ENCODE assay signal across 9 cellular contexts in genomic region chr20:51542033-51542893, GRCh38. TPM values are rescaled to one million over a fixed set of nuclear protein-coding genes. Genes with fewer than 3 reads are reported as not detected.
DNase-seq lines count a peak whose midpoint lies in the region; ATAC-seq and TF ChIP-seq lines count a peak whose summit lies in the region.
"Had no signal": no experiment of that assay in that cellular context is flagged by ENCODE, and none has a peak within 500 bp of the region (broad histone marks: within the 10 kb centered on the region; RNA-seq: fewer than 3 reads in every experiment).

TSS of gene NFATC2 (minus strand) at chr20:51542719. CDS start at chr20:51542499, 220 bp downstream.

- H3K9me3 Mint-ChIP-seq in activated CD4-positive, alpha-beta T cell treated with anti-CD3 and anti-CD28 coated beads, Interleukin-2, amount 10 ng/mL, durations not matched to agents 24 days and 14 days = peaks cover 11% of the 10 kb centered on the region
- peaks cover 9% of the 10 kb centered on the region for H3K9me3 Mint-ChIP-seq in endodermal cell
- peaks cover 14% of the 10 kb centered on the region for H3K9me3 Mint-ChIP-seq in nephron progenitor cell

- peak within 1 kb of the TSS; percentile 89 for H3K4me2 ChIP-seq in DOHH2 (ENCODE audit: low read length)
- peak within 1 kb of the TSS; percentile 93 for H3K4me2 ChIP-seq in Karpas-422 (ENCODE audit: low read depth, low read length, poor library complexity, severe bottlenecking)

- H3K9me3 ChIP-seq in DOHH2 (ENCODE audit: control insufficient read depth, insufficient read depth, low read length) (no peaks in the 10 kb centered on the region), Karpas-422 (ENCODE audit: low read length) (no peaks in the 10 kb centered on the region), endodermal cell (ENCODE audit: control insufficient read depth, low read length) (no peaks in the 10 kb centered on the region), vagina (no peaks in the 10 kb centered on the region)

- peaks cover 51% of the 10 kb centered on the region for H3K79me2 ChIP-seq in DOHH2 (ENCODE audit: control insufficient read depth, low read length)
- peaks cover 51% of the 10 kb centered on the region for H3K79me2 ChIP-seq in Karpas-422 (ENCODE audit: low read length)

- TF ChIP-seq POLR2A in vagina (IDR thresholded peaks at IDR 0.05) = no peak

- intact Hi-C loops in activated CD4-positive, alpha-beta T cell treated with anti-CD3 and anti-CD28 coated beads, Interleukin-2, amount 10 ng/mL, durations not matched to agents 24 days and 14 days (cut with micrococcal nuclease) = loop anchor here (2.0 to 10.0 kb wide), 3 partner anchors 21 to 503 kb away; no protein-coding TSS in a partner anchor
- intact Hi-C loops in vagina (cut with DNase I) = no loop called here

- peaks cover 23% of the 10 kb centered on the region for H3K27me3 Mint-ChIP-seq in activated CD4-positive, alpha-beta T cell treated with anti-CD3 and anti-CD28 coated beads, Interleukin-2, amount 10 ng/mL, durations not matched to agents 24 days and 14 days
- H3K27me3 Mint-ChIP-seq in endodermal cell (ENCODE audit: insufficient read depth) = peaks cover 55% of the 10 kb centered on the region
- H3K27me3 Mint-ChIP-seq in nephron progenitor cell (ENCODE audit: low read depth, poor library complexity) = peaks cover 86% of the 10 kb centered on the region

- 9 to 11% methylated on average over 20 to 60 of the region's 73 CpGs for WGBS in endodermal cell (ENCODE audit: insufficient coverage in 1 of 2, insufficient read length in 1 of 2), 2 experiments

- peaks cover 2% of the 10 kb centered on the region for H3K27me3 ChIP-seq in DOHH2 (ENCODE audit: control insufficient read depth, low read length)
- no peaks in the 10 kb centered on the region for H3K27me3 ChIP-seq in Karpas-422 (ENCODE audit: low read length)
- peaks cover 43% of the 10 kb centered on the region for H3K27me3 ChIP-seq in endodermal cell (ENCODE audit: control insufficient read depth, insufficient read depth, low read length, poor library complexity, severe bottlenecking)
- H3K27me3 ChIP-seq in vagina = no peaks in the 10 kb centered on the region

- H3K36me3 ChIP-seq in DOHH2 (ENCODE audit: control insufficient read depth, low read length) (peaks cover 35% of the 10 kb centered on the region), Karpas-422 (ENCODE audit: insufficient read depth, low read length) (peaks cover 15% of the 10 kb centered on the region; the same call in 1 of the 2 replicates), endodermal cell (ENCODE audit: control insufficient read depth, insufficient read depth, low read length) (no peaks in the 10 kb centered on the region), vagina (no peaks in the 10 kb centered on the region)

- DNase-seq in Karpas-422 (peak; percentile 85), endodermal cell (peak; percentile 83), nephron progenitor cell (peak; percentile 71), vagina (ENCODE audit: extremely low spot score in 2 of 2) (no peak)
- peak; percentile 88 for DNase-seq in activated CD4-positive, alpha-beta T cell treated with anti-CD3 and anti-CD28 coated beads, Interleukin-2, amount 10 ng/mL, durations not matched to agents 24 days and 14 days

- no peaks in the 10 kb centered on the region for H4K20me1 ChIP-seq in DOHH2 (ENCODE audit: control insufficient read depth, insufficient read depth, low read depth, low read length)
- no peaks in the 10 kb centered on the region for H4K20me1 ChIP-seq in Karpas-422 (ENCODE audit: insufficient read depth, low read depth, low read length)

- H3K9ac ChIP-seq in Karpas-422 (ENCODE audit: low read length) (peak within 1 kb of the TSS; percentile 99), endodermal cell (ENCODE audit: extremely low read depth, low read length, poor library complexity, severe bottlenecking) (no peak within 1 kb of the TSS)

- peak within 1 kb of the TSS; percentile 71 for H3K27ac ChIP-seq in DOHH2 (ENCODE audit: low read depth, low read length)
- peak within 1 kb of the TSS; percentile 90 for H3K27ac ChIP-seq in Karpas-422 (ENCODE audit: low read length)
- H3K27ac ChIP-seq in endodermal cell (ENCODE audit: low read depth, low read length) = no peak within 1 kb of the TSS
- H3K27ac ChIP-seq in vagina = peak within 1 kb of the TSS; percentile 64
- H3K27ac ChIP-seq: SK-N-MC had no signal

- peak; percentile 90 for TF ChIP-seq CTCF in DOHH2 (IDR thresholded peaks at IDR 0.05; ENCODE audit: low read depth, low read length, poor library complexity, severe bottlenecking)
- peak; percentile 74 for TF ChIP-seq CTCF in endodermal cell (conservative IDR thresholded peaks at IDR 0.05)
- TF ChIP-seq CTCF in nephron progenitor cell (IDR thresholded peaks at IDR 0.05) = no peak
- TF ChIP-seq CTCF in vagina (IDR thresholded peaks at IDR 0.05) = no peak

- H3K27ac Mint-ChIP-seq in activated CD4-positive, alpha-beta T cell treated with anti-CD3 and anti-CD28 coated beads, Interleukin-2, amount 10 ng/mL, durations not matched to agents 24 days and 14 days = peak within 1 kb of the TSS; percentile 100
- H3K27ac Mint-ChIP-seq in endodermal cell = no peak within 1 kb of the TSS
- H3K27ac Mint-ChIP-seq in nephron progenitor cell = no peak within 1 kb of the TSS

- no peaks in the 10 kb centered on the region for H3K9me2 ChIP-seq in DOHH2 (replicated peaks; ENCODE audit: control insufficient read depth, low read length)
- H3K9me2 ChIP-seq in Karpas-422 (replicated peaks; ENCODE audit: insufficient read depth, low read length) = 0 out of 2 replicates have a peak, but pooled peaks cover 4% of the 10 kb centered on the region

- no peaks in the 10 kb centered on the region for H3F3A ChIP-seq in DOHH2 (ENCODE audit: control insufficient read depth, insufficient read depth)

- H3K4me1 ChIP-seq in DOHH2 (ENCODE audit: control insufficient read depth, low read length) (peaks cover 54% of the 10 kb centered on the region), Karpas-422 (ENCODE audit: low read length) (peaks cover 51% of the 10 kb centered on the region), endodermal cell (ENCODE audit: control insufficient read depth, insufficient read depth, low read length) (peaks cover 6% of the 10 kb centered on the region), vagina (peaks cover 32% of the 10 kb centered on the region)

- ATAC-seq in GM21447 (IDR thresholded peaks at IDR 0.05; ENCODE audit: unreplicated experiment) (peak; percentile 44), GM18873 (IDR thresholded peaks at IDR 0.05; ENCODE audit: low FRiP score, unreplicated experiment) (no peak)

- peaks cover 35% of the 10 kb centered on the region for H3K36me3 Mint-ChIP-seq in activated CD4-positive, alpha-beta T cell treated with anti-CD3 and anti-CD28 coated beads, Interleukin-2, amount 10 ng/mL, durations not matched to agents 24 days and 14 days (ENCODE audit: low read depth)
- no peaks in the 10 kb centered on the region for H3K36me3 Mint-ChIP-seq in endodermal cell (ENCODE audit: low read depth)
- no peaks in the 10 kb centered on the region for H3K36me3 Mint-ChIP-seq in nephron progenitor cell (ENCODE audit: low read depth)

- peak within 1 kb of the TSS; percentile 66; the same call in 1 of the 2 replicates for H2AFZ ChIP-seq in Karpas-422 (ENCODE audit: low read length)

- peaks cover 41% of the 10 kb centered on the region for H3K4me1 Mint-ChIP-seq in activated CD4-positive, alpha-beta T cell treated with anti-CD3 and anti-CD28 coated beads, Interleukin-2, amount 10 ng/mL, durations not matched to agents 24 days and 14 days
- H3K4me1 Mint-ChIP-seq in endodermal cell (peaks cover 18% of the 10 kb centered on the region), nephron progenitor cell (peaks cover 22% of the 10 kb centered on the region)

- peak within 1 kb of the TSS; percentile 95 for H3K4me3 Mint-ChIP-seq in activated CD4-positive, alpha-beta T cell treated with anti-CD3 and anti-CD28 coated beads, Interleukin-2, amount 10 ng/mL, durations not matched to agents 24 days and 14 days
- H3K4me3 Mint-ChIP-seq in endodermal cell = peak within 1 kb of the TSS; percentile 49
- peak within 1 kb of the TSS; percentile 65 for H3K4me3 Mint-ChIP-seq in nephron progenitor cell

- peak within 1 kb of the TSS; percentile 94 for H3K4me3 ChIP-seq in DOHH2 (ENCODE audit: low read length)
- H3K4me3 ChIP-seq in Karpas-422 (ENCODE audit: low read length) = peak within 1 kb of the TSS; percentile 83
- peak within 1 kb of the TSS; percentile 74 for H3K4me3 ChIP-seq in endodermal cell (ENCODE audit: low read length)
- peak within 1 kb of the TSS; percentile 35 to 46 for H3K4me3 ChIP-seq in vagina
- H3K4me3 ChIP-seq: SK-N-MC had no signal

RNA-seq across cellular contexts. Expression of gene NFATC2, which starts in this region (rescaled TPM):
- total RNA-seq in Karpas-422 (2014; rRNA removed; shearing (Covaris generic); ENCODE audit: low replicate concordance) = 22.5 and 32.3 TPM in 2 replicates
- total RNA-seq in activated CD4-positive, alpha-beta T cell treated with anti-CD3 and anti-CD28 coated beads, Interleukin-2, amount 10 ng/mL, durations not matched to agents 24 days and 14 days = 65.0 and 66.4 TPM in 2 replicates
- total RNA-seq in endodermal cell (1 to 10 TPM; 1.5 to 2.1 TPM), vagina (7.4 TPM)
- 1.2 TPM for polyA plus RNA-seq in endodermal cell (2013, experiment 1 of 2)
- 0.87 TPM for polyA plus RNA-seq in endodermal cell (2013, experiment 2 of 2)

Comparison
In these comparisons a context has a peak if more than half of its experiments do, and no peak if none do; other contexts are left out.
1. H3K4me3 ChIP-seq: peak in every context shown above with its lines; median percentile 94 in DOHH2; 83 in Karpas-422; 74 in endodermal cell; 40 in vagina.
2. CTCF ChIP-seq: peak in DOHH2 (single experiment) and endodermal cell (single experiment); none in nephron progenitor cell (single experiment) and vagina (0 of 3).
3. DNase-seq: peak in Karpas-422 (single experiment), activated CD4-positive, alpha-beta T cell treated with anti-CD3 and anti-CD28 coated beads, Interleukin-2, amount 10 ng/mL, durations not matched to agents 24 days and 14 days (single experiment), endodermal cell (single experiment) and nephron progenitor cell (single experiment); none in vagina (0 of 2).
4. Peak in every context shown above with its lines, with median percentiles within 50 percentile points of each other: H3K4me3 Mint-ChIP-seq.